ENCODE assay signal across 1 cellular context in the genomic region with DNA sequence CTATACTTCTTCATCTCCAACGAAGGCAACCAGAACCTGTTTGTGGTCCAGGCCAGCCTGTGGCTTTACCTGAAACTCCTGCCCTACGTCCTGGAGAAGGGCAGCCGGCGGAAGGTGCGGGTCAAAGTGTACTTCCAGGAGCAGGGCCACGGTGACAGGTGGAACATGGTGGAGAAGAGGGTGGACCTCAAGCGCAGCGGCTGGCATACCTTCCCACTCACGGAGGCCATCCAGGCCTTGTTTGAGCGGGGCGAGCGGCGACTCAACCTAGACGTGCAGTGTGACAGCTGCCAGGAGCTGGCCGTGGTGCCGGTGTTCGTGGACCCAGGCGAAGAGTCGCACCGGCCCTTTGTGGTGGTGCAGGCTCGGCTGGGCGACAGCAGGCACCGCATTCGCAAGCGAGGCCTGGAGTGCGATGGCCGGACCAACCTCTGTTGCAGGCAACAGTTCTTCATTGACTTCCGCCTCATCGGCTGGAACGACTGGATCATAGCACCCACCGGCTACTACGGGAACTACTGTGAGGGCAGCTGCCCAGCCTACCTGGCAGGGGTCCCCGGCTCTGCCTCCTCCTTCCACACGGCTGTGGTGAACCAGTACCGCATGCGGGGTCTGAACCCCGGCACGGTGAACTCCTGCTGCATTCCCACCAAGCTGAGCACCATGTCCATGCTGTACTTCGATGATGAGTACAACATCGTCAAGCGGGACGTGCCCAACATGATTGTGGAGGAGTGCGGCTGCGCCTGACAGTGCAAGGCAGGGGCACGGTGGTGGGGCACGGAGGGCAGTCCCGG.
TF ChIP-seq lines count a peak whose summit lies in the region.

No MANE protein-coding gene starts in this region.

TF ChIP-seq in A549, 52 proteins besides CTCF, POLR2A, EP300 and RAD21 (continued from another document):
- TF ChIP-seq NR3C1 (IDR thresholded peaks at IDR 0.05): no peak
- TF ChIP-seq, protein P1, sequence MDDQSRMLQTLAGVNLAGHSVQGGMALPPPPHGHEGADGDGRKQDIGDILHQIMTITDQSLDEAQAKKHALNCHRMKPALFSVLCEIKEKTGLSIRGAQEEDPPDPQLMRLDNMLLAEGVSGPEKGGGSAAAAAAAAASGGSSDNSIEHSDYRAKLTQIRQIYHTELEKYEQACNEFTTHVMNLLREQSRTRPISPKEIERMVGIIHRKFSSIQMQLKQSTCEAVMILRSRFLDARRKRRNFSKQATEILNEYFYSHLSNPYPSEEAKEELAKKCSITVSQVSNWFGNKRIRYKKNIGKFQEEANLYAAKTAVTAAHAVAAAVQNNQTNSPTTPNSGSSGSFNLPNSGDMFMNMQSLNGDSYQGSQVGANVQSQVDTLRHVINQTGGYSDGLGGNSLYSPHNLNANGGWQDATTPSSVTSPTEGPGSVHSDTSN (IDR thresholded peaks at IDR 0.05): no peak
- no peak for TF ChIP-seq CEBPB (IDR thresholded peaks at IDR 0.05)
- TF ChIP-seq ELK1 (IDR thresholded peaks at IDR 0.05; ENCODE audit: low read depth, low read length): no peak
- no peak for TF ChIP-seq SMC3 (IDR thresholded peaks at IDR 0.05)
- no peak for TF ChIP-seq TFCP2L1 (CRISPR knock-in tag; IDR thresholded peaks at IDR 0.05)
- TF ChIP-seq BCL3 (IDR thresholded peaks at IDR 0.05): no peak
- no peak for TF ChIP-seq JUNB (IDR thresholded peaks at IDR 0.05)
- TF ChIP-seq FOSB (CRISPR knock-in tag; IDR thresholded peaks at IDR 0.05): no peak
- no peak for TF ChIP-seq HMGXB4 (CRISPR knock-in tag; IDR thresholded peaks at IDR 0.05; ENCODE audit: borderline replicate concordance)
